1 cellular context compared by ENCODE assay signal in the genomic region with DNA sequence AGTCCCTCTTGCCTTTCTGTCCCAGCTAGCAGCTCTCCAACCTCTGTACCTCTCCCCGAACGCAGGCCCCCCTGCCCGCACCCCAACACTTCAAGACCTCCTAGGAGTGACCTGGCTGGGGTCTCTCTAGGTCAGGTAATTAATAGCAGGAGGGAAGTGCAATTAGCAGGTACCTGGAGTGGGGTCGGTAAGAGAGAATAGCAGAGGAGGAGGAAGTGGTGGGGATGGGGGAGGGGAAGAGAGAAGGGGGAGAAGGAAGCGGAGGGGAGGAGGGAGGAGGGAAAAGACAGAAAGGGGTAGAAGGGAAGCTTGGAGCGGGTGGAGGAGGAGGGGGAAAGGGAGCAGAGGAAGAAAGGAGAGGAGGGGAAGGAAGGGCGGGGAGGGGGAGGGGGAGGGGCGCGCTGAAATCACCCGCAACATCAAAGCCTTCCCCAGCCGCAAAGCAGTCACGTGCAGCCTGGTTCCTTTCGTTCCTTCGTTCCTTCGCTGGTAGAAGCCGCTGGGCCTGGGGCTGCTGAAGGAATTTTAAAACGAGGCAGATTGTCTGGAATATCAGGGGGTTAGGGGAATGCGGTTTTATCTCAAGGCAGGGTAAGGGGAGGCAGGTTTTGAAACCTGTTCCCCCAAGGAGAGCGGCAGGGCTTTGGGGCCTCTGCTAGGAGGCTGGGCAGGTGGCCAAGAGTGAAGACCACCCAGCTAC.
A peak's percentile ranks its signal among the peaks of the same experiment; 100 is the strongest.
TF ChIP-seq lines count a peak whose summit lies in the region.

No MANE protein-coding gene starts in this region.

TF ChIP-seq in K562, 482 proteins besides CTCF, POLR2A, EP300 and RAD21 (continued from another document):
- TF ChIP-seq SPI1 (IDR thresholded peaks at IDR 0.05; ENCODE audit: borderline replicate concordance, low read depth, low read length) (peak; percentile 52; the same call in 1 of the 2 replicates), MYC (IDR thresholded peaks at IDR 0.05; ENCODE audit: low read depth, low read length) (no peak), MYC (CRISPR knock-in tag; IDR thresholded peaks at IDR 0.05; ENCODE audit: borderline replicate concordance, low read depth) (no peak), E2F3 (CRISPR knock-in tag; IDR thresholded peaks at IDR 0.05) (no peak), ZNF263 (CRISPR knock-in tag; IDR thresholded peaks at IDR 0.05; ENCODE audit: borderline replicate concordance) (peak; percentile 92), POLR2AphosphoS2 (IDR thresholded peaks at IDR 0.05; ENCODE audit: low read length) (no peak), RAD51 (IDR thresholded peaks at IDR 0.05; ENCODE audit: borderline replicate concordance, low read depth) (peak; percentile 48; the same call in 1 of the 2 replicates), BHLHE40 (IDR thresholded peaks at IDR 0.05; ENCODE audit: low read length) (peak; percentile 91), POLR3G (IDR thresholded peaks at IDR 0.05; ENCODE audit: extremely low read depth, insufficient read length, insufficient replicate concordance) (no peak), TOE1 (IDR thresholded peaks at IDR 0.05; ENCODE audit: borderline replicate concordance) (0 out of 2 replicates have a peak, but pooled peaks have one; percentile 34), TOE1 (CRISPR knock-in tag; IDR thresholded peaks at IDR 0.05; ENCODE audit: borderline replicate concordance, low read depth) (no peak), BACH1 (tag; IDR thresholded peaks at IDR 0.05) (no peak), KDM1A (IDR thresholded peaks at IDR 0.05) (peak in 1 of 2 experiments; percentile 61; a peak in 1 of 4 replicates), MCM5 (IDR thresholded peaks at IDR 0.05; ENCODE audit: low read depth) (no peak), TAF9B (IDR thresholded peaks at IDR 0.05; ENCODE audit: partially characterized antibody) (no peak), TAL1 (IDR thresholded peaks at IDR 0.05) (no peak), LEF1 (IDR thresholded peaks at IDR 0.05) (peak; percentile 77), TCF7L2 (IDR thresholded peaks at IDR 0.05; ENCODE audit: low read depth, low read length) (0 out of 2 replicates have a peak, but pooled peaks have one; percentile 46), ZNF57 (CRISPR knock-in tag; IDR thresholded peaks at IDR 0.05) (no peak), ELF2 (CRISPR knock-in tag; IDR thresholded peaks at IDR 0.05) (no peak), HEY1 (CRISPR knock-in tag; IDR thresholded peaks at IDR 0.05; ENCODE audit: borderline replicate concordance) (no peak), SNRNP70 (optimal IDR thresholded peaks at IDR 0.05; ENCODE audit: low read depth, low read length) (no peak), TCF7 (IDR thresholded peaks at IDR 0.05; ENCODE audit: borderline replicate concordance) (peak; percentile 95), L3MBTL2 (IDR thresholded peaks at IDR 0.05) (peak; percentile 56), CXXC5 (CRISPR knock-in tag; IDR thresholded peaks at IDR 0.05) (peak; percentile 43; the same call in 1 of the 2 replicates), SIN3A (IDR thresholded peaks at IDR 0.05; ENCODE audit: borderline replicate concordance in 2 of 2, control insufficient read depth in 1 of 2, low read depth in 2 of 2, low read length in 2 of 2) (no peak), NFIC (IDR thresholded peaks at IDR 0.05) (0 out of 2 replicates have a peak, but pooled peaks have one; percentile 36), MAFF (IDR thresholded peaks at IDR 0.05; ENCODE audit: low read length) (no peak), XRCC4 (IDR thresholded peaks at IDR 0.05; ENCODE audit: extremely low read depth, insufficient read depth, insufficient read length) (no peak), SMARCA5 (IDR thresholded peaks at IDR 0.05) (no peak), ZFX (CRISPR knock-in tag; IDR thresholded peaks at IDR 0.05) (peak; percentile 45)
- TF ChIP-seq, protein P1, sequence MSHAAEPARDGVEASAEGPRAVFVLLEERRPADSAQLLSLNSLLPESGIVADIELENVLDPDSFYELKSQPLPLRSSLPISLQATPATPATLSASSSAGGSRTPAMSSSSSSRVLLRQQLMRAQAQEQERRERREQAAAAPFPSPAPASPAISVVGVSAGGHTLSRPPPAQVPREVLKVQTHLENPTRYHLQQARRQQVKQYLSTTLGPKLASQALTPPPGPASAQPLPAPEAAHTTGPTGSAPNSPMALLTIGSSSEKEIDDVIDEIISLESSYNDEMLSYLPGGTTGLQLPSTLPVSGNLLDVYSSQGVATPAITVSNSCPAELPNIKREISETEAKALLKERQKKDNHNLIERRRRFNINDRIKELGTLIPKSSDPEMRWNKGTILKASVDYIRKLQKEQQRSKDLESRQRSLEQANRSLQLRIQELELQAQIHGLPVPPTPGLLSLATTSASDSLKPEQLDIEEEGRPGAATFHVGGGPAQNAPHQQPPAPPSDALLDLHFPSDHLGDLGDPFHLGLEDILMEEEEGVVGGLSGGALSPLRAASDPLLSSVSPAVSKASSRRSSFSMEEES (CRISPR knock-in tag; IDR thresholded peaks at IDR 0.05): peak; percentile 26; the same call in 1 of the 2 replicates
- TF ChIP-seq, protein P2, sequence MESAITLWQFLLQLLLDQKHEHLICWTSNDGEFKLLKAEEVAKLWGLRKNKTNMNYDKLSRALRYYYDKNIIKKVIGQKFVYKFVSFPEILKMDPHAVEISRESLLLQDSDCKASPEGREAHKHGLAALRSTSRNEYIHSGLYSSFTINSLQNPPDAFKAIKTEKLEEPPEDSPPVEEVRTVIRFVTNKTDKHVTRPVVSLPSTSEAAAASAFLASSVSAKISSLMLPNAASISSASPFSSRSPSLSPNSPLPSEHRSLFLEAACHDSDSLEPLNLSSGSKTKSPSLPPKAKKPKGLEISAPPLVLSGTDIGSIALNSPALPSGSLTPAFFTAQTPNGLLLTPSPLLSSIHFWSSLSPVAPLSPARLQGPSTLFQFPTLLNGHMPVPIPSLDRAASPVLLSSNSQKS (CRISPR knock-in tag; IDR thresholded peaks at IDR 0.05): no peak
- TF ChIP-seq, protein P3, sequence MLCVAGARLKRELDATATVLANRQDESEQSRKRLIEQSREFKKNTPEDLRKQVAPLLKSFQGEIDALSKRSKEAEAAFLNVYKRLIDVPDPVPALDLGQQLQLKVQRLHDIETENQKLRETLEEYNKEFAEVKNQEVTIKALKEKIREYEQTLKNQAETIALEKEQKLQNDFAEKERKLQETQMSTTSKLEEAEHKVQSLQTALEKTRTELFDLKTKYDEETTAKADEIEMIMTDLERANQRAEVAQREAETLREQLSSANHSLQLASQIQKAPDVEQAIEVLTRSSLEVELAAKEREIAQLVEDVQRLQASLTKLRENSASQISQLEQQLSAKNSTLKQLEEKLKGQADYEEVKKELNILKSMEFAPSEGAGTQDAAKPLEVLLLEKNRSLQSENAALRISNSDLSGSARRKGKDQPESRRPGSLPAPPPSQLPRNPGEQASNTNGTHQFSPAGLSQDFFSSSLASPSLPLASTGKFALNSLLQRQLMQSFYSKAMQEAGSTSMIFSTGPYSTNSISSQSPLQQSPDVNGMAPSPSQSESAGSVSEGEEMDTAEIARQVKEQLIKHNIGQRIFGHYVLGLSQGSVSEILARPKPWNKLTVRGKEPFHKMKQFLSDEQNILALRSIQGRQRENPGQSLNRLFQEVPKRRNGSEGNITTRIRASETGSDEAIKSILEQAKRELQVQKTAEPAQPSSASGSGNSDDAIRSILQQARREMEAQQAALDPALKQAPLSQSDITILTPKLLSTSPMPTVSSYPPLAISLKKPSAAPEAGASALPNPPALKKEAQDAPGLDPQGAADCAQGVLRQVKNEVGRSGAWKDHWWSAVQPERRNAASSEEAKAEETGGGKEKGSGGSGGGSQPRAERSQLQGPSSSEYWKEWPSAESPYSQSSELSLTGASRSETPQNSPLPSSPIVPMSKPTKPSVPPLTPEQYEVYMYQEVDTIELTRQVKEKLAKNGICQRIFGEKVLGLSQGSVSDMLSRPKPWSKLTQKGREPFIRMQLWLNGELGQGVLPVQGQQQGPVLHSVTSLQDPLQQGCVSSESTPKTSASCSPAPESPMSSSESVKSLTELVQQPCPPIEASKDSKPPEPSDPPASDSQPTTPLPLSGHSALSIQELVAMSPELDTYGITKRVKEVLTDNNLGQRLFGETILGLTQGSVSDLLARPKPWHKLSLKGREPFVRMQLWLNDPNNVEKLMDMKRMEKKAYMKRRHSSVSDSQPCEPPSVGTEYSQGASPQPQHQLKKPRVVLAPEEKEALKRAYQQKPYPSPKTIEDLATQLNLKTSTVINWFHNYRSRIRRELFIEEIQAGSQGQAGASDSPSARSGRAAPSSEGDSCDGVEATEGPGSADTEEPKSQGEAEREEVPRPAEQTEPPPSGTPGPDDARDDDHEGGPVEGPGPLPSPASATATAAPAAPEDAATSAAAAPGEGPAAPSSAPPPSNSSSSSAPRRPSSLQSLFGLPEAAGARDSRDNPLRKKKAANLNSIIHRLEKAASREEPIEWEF (CRISPR knock-in tag; IDR thresholded peaks at IDR 0.05): no peak
- TF ChIP-seq, protein P4, sequence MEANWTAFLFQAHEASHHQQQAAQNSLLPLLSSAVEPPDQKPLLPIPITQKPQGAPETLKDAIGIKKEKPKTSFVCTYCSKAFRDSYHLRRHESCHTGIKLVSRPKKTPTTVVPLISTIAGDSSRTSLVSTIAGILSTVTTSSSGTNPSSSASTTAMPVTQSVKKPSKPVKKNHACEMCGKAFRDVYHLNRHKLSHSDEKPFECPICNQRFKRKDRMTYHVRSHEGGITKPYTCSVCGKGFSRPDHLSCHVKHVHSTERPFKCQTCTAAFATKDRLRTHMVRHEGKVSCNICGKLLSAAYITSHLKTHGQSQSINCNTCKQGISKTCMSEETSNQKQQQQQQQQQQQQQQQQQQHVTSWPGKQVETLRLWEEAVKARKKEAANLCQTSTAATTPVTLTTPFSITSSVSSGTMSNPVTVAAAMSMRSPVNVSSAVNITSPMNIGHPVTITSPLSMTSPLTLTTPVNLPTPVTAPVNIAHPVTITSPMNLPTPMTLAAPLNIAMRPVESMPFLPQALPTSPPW (CRISPR knock-in tag; IDR thresholded peaks at IDR 0.05): peak; percentile 64
- TF ChIP-seq, protein P5, sequence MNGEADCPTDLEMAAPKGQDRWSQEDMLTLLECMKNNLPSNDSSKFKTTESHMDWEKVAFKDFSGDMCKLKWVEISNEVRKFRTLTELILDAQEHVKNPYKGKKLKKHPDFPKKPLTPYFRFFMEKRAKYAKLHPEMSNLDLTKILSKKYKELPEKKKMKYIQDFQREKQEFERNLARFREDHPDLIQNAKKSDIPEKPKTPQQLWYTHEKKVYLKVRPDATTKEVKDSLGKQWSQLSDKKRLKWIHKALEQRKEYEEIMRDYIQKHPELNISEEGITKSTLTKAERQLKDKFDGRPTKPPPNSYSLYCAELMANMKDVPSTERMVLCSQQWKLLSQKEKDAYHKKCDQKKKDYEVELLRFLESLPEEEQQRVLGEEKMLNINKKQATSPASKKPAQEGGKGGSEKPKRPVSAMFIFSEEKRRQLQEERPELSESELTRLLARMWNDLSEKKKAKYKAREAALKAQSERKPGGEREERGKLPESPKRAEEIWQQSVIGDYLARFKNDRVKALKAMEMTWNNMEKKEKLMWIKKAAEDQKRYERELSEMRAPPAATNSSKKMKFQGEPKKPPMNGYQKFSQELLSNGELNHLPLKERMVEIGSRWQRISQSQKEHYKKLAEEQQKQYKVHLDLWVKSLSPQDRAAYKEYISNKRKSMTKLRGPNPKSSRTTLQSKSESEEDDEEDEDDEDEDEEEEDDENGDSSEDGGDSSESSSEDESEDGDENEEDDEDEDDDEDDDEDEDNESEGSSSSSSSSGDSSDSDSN (IDR thresholded peaks at IDR 0.05; ENCODE audit: borderline replicate concordance in 1 of 2, low read depth in 2 of 2, low read length in 2 of 2): no peak
- TF ChIP-seq, protein P6, sequence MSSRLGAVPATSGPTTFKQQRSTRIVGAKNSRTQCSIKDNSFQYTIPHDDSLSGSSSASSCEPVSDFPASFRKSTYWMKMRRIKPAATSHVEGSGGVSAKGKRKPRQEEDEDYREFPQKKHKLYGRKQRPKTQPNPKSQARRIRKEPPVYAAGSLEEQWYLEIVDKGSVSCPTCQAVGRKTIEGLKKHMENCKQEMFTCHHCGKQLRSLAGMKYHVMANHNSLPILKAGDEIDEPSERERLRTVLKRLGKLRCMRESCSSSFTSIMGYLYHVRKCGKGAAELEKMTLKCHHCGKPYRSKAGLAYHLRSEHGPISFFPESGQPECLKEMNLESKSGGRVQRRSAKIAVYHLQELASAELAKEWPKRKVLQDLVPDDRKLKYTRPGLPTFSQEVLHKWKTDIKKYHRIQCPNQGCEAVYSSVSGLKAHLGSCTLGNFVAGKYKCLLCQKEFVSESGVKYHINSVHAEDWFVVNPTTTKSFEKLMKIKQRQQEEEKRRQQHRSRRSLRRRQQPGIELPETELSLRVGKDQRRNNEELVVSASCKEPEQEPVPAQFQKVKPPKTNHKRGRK (tag; IDR thresholded peaks at IDR 0.05): 0 out of 2 replicates have a peak, but pooled peaks have one; percentile 22
- TF ChIP-seq, protein P7, sequence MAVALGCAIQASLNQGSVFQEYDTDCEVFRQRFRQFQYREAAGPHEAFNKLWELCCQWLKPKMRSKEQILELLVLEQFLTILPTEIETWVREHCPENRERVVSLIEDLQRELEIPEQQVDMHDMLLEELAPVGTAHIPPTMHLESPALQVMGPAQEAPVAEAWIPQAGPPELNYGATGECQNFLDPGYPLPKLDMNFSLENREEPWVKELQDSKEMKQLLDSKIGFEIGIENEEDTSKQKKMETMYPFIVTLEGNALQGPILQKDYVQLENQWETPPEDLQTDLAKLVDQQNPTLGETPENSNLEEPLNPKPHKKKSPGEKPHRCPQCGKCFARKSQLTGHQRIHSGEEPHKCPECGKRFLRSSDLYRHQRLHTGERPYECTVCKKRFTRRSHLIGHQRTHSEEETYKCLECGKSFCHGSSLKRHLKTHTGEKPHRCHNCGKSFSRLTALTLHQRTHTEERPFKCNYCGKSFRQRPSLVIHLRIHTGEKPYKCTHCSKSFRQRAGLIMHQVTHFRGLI (CRISPR knock-in tag; IDR thresholded peaks at IDR 0.05): no peak
